ENCODE assay signal across 7 cellular contexts in genomic region chr16:785563-786535, GRCh38. TPM values are rescaled to one million over a fixed set of nuclear protein-coding genes. Genes with fewer than 3 reads are reported as not detected.
DNase-seq lines count a peak whose midpoint lies in the region; ATAC-seq, FAIRE-seq and TF ChIP-seq lines count a peak whose summit lies in the region.

No MANE protein-coding gene starts in this region.

- intact Hi-C loops in ovary (cut with DNase I): no loop called here
- intact Hi-C loops in transverse colon (cut with DNase I; ENCODE audit: low total_unique reads): loop anchor here (5.0 kb wide), 1 partner anchor 74 kb away; no protein-coding TSS in a partner anchor

- H3K27ac ChIP-seq in Peyer's patch: no peak overlapping the region
- H3K27ac ChIP-seq in ovary: no peak overlapping the region
- no peak overlapping the region for H3K27ac ChIP-seq in transverse colon

- TF ChIP-seq POLR2A in Peyer's patch (IDR thresholded peaks at IDR 0.05) (no peak), ovary (IDR thresholded peaks at IDR 0.05) (no peak), transverse colon (IDR thresholded peaks at IDR 0.05) (no peak)

- H3K36me3 ChIP-seq in Peyer's patch: peaks cover 0 to 9% (median 0%) of the 10 kb centered on the region in 3 donors
- H3K36me3 ChIP-seq in ovary: no peaks in the 10 kb centered on the region
- no peaks in the 10 kb centered on the region for H3K36me3 ChIP-seq in transverse colon

- H3K4me1 ChIP-seq in Peyer's patch: peaks cover 0 to 20% (median 16%) of the 10 kb centered on the region in 4 donors
- H3K4me1 ChIP-seq in ovary (ENCODE audit: insufficient read depth): peaks cover 17% of the 10 kb centered on the region
- peaks cover 14 to 22% (median 18%) of the 10 kb centered on the region in 4 donors for H3K4me1 ChIP-seq in transverse colon

- TF ChIP-seq CTCF in GM13977 (IDR thresholded peaks at IDR 0.05; ENCODE audit: extremely low read depth, insufficient read depth, missing control alignments) (peak; percentile 95), Peyer's patch (IDR thresholded peaks at IDR 0.05) (peak; percentile 46 to 82 (median 75)), ovary (IDR thresholded peaks at IDR 0.05) (peak in 1 of 3 donors; percentile 9), transverse colon (IDR thresholded peaks at IDR 0.05) (peak; percentile 63 to 81 (median 73))

- in situ Hi-C loops in GM13977 (cut with MboI; ENCODE audit: low pct_unique_long_range_greater_than_20kb, low sequenced_read_pairs, unreplicated experiment): loop anchor here (5.0 kb wide), 1 partner anchor 74 kb away; no protein-coding TSS in a partner anchor
- in situ Hi-C loops in transverse colon (cut with MboI; ENCODE audit: low pct_ligation_motif_present in 1 of 4, low pct_unique_long_range_greater_than_20kb in 1 of 4, low sequenced_read_pairs in 3 of 4): loop anchor here in 2 of 4 donors (5.0 to 10.0 kb wide), 2 partner anchors 71 to 74 kb away; partner anchors contain the start of gene METRN (in 1 of the 2)

- H3K27me3 ChIP-seq in Peyer's patch (no peaks in the 10 kb centered on the region), ovary (no peaks in the 10 kb centered on the region), transverse colon (peaks cover 31% of the 10 kb centered on the region)

- DNase-seq in GM13977 (ENCODE audit: low spot score) (peak; percentile 86), Peyer's patch (peak; percentile 79 to 88 (median 83)), frontal cortex (ENCODE audit: low spot score in 2 of 2) (peak; percentile 67 to 70), ovary (peak; percentile 34 to 69 (median 51)), transverse colon (peak; percentile 76)
- peak; percentile 92 for DNase-seq in activated effector memory CD4-positive, alpha-beta T cell treated with anti-CD3 and anti-CD28 coated beads, Interleukin-2, amount 50 U/mL, for 16 hours

- no peak for FAIRE-seq in frontal cortex (lab: Jason Lieb, UNC)

- WGBS in ovary, 3 donors: 64 to 65% (median 65%) methylated on average over 58 of the region's 58 CpGs
- 58% methylated on average over 40 of the region's 58 CpGs; no CpG with 5 or more reads in 1 of the 2 donors for WGBS in transverse colon (ENCODE audit: low coverage in 1 of 2), 2 donors

- H3K9me3 ChIP-seq in Peyer's patch: no peaks in the 10 kb centered on the region
- no peaks in the 10 kb centered on the region for H3K9me3 ChIP-seq in ovary
- H3K9me3 ChIP-seq in transverse colon: no peaks in the 10 kb centered on the region

- H3K4me3 ChIP-seq in Peyer's patch (no peak overlapping the region), ovary (no peak overlapping the region), transverse colon (no peak overlapping the region)

- TF ChIP-seq EP300 in ovary (IDR thresholded peaks at IDR 0.05) (no peak), transverse colon (IDR thresholded peaks at IDR 0.05; ENCODE audit: low read depth) (no peak)

- no peak for ATAC-seq in GM18502 (IDR thresholded peaks at IDR 0.05; ENCODE audit: poor library complexity, unreplicated experiment)

RNA-seq across cellular contexts. Expression of gene RPUSD1, which starts 2.3 kb away (rescaled TPM):
- 10 to 100 TPM; 31.0 to 42.1 (median 37.4) TPM for total RNA-seq in Peyer's patch
- total RNA-seq in frontal cortex: 12.6 TPM
- total RNA-seq in ovary: 10 to 100 TPM; 11.1 to 18.6 (median 16.1) TPM
- polyA plus RNA-seq in ovary: 10 to 100 TPM in 1 of 2 donors, not detected in 1; 13.1 TPM
- total RNA-seq in transverse colon: 10 to 100 TPM; 16.1 to 71.4 (median 24.8) TPM

RNA-seq across cellular contexts. Expression of gene CHTF18, which starts 2.6 kb away (rescaled TPM):
- total RNA-seq in Peyer's patch (10 to 100 TPM; 12.1 to 91.6 (median 19.0) TPM), frontal cortex (9.8 TPM), ovary (10 to 100 TPM in 6 of 7 donors, 1 to 10 TPM in 1; 8.5 to 25.5 (median 18.7) TPM), transverse colon (10 to 100 TPM in 2 of 4 donors, 1 to 10 TPM in 2; 4.6 to 33.4 (median 12.9) TPM)
- polyA plus RNA-seq in ovary: 10 to 100 TPM in 1 of 2 donors, under 1 TPM in 1; 0.32 to 21.7 TPM

RNA-seq across cellular contexts. Expression of gene GNG13, which starts 14.7 kb away (rescaled TPM):
- 1 to 10 TPM in 1 of 4 donors, not detected in 3; 1.9 TPM for total RNA-seq in Peyer's patch
- not detected for total RNA-seq in frontal cortex
- not detected for total RNA-seq in ovary
- polyA plus RNA-seq in ovary: not detected
- under 1 TPM in 1 of 4 donors, not detected in 3; 0.48 TPM for total RNA-seq in transverse colon

RNA-seq across cellular contexts. Expression of gene MSLN, which starts 25.3 kb away (rescaled TPM):
- total RNA-seq in Peyer's patch (1 to 10 TPM in 3 of 4 donors, not detected in 1; 2.6 to 7.7 (median 5.4) TPM), frontal cortex (not detected), ovary (100 to 1,000 TPM in 1 of 7 donors, 10 to 100 TPM in 3, 1 to 10 TPM in 2, under 1 TPM in 1; 0.40 to 314 (median 13.6) TPM), transverse colon (10 to 100 TPM in 2 of 4 donors, 1 to 10 TPM in 1, not detected in 1; 4.9 to 21.2 (median 10.3) TPM)
- 1 to 10 TPM; 1.5 to 1.9 TPM for polyA plus RNA-seq in ovary

RNA-seq across cellular contexts. Expression of gene CIAO3, which starts 45.1 kb away (rescaled TPM):
- total RNA-seq in Peyer's patch (100 to 1,000 TPM in 2 of 4 donors, 10 to 100 TPM in 2; 73.4 to 164 (median 117) TPM), frontal cortex (50.1 TPM), ovary (10 to 100 TPM; 20.8 to 32.5 (median 22.2) TPM), transverse colon (100 to 1,000 TPM in 2 of 4 donors, 10 to 100 TPM in 2; 59.1 to 346 (median 102) TPM)
- polyA plus RNA-seq in ovary: 10 to 100 TPM in 1 of 2 donors, 1 to 10 TPM in 1; 8.5 to 18.0 TPM
